12 cellular contexts compared by ENCODE assay signal in genomic region chr2:161200327-161200726, GRCh38. TPM values are rescaled to one million over a fixed set of nuclear protein-coding genes. Genes with fewer than 3 reads are reported as not detected.
DNase-seq lines count a peak whose midpoint lies in the region; ATAC-seq, FAIRE-seq and TF ChIP-seq lines count a peak whose summit lies in the region.
"Had no signal": no experiment of that assay in that cellular context is flagged by ENCODE, and none has a peak within 500 bp of the region (broad histone marks: within the 10 kb centered on the region; RNA-seq: fewer than 3 reads in every experiment).

No MANE protein-coding gene starts in this region.

- H3K4me1 Mint-ChIP-seq in CD4-positive, alpha-beta T cell (ENCODE audit: low read depth), result peaks cover 60% of the 10 kb centered on the region
- H3K4me1 Mint-ChIP-seq in activated T-helper 1 cell treated with anti-CD3 and anti-CD28 coated beads, Interleukin-12 subunit alpha, Interleukin-12 subunit beta, Interleukin-2, Interleukin-4 antibody, amounts not matched to agents 30 ng/mL and 10 ng/mL and 1 ng/mL, durations not matched to agents 14 hours and 24 hours and 36 hours (ENCODE audit: low read depth), result peaks cover 51% of the 10 kb centered on the region

- peaks cover 35% of the 10 kb centered on the region for H3K79me2 ChIP-seq in osteoblast (ENCODE audit: insufficient read depth, low read length)

- no peaks in the 10 kb centered on the region for H3K4me1 ChIP-seq in osteoblast (ENCODE audit: insufficient read depth, low read length)
- H3K4me1 ChIP-seq: right atrium auricular region had no signal

- no peak overlapping the region for H3K4me2 ChIP-seq in osteoblast (ENCODE audit: insufficient read depth, low read length)

- H3K4me3 ChIP-seq in osteoblast (ENCODE audit: insufficient read depth, low read length), result no peak overlapping the region
- H3K4me3 ChIP-seq: right atrium auricular region had no signal

- CTCF ChIA-PET in CD4-positive, alpha-beta T cell (lab: Charles Lee), result no interaction called here

- H3K9me3 Mint-ChIP-seq in CD4-positive, alpha-beta T cell, result no peaks in the 10 kb centered on the region
- H3K9me3 Mint-ChIP-seq in activated T-helper 1 cell treated with anti-CD3 and anti-CD28 coated beads, Interleukin-12 subunit alpha, Interleukin-12 subunit beta, Interleukin-2, Interleukin-4 antibody, amounts not matched to agents 30 ng/mL and 10 ng/mL and 1 ng/mL, durations not matched to agents 14 hours and 24 hours and 36 hours, result no peaks in the 10 kb centered on the region

- H3K27ac Mint-ChIP-seq in CD4-positive, alpha-beta T cell, result peak overlapping the region; percentile 45
- peak overlapping the region; percentile 90 for H3K27ac Mint-ChIP-seq in activated T-helper 1 cell treated with anti-CD3 and anti-CD28 coated beads, Interleukin-12 subunit alpha, Interleukin-12 subunit beta, Interleukin-2, Interleukin-4 antibody, amounts not matched to agents 30 ng/mL and 10 ng/mL and 1 ng/mL, durations not matched to agents 14 hours and 24 hours and 36 hours

- H3K9me3 ChIP-seq in CD4-positive, alpha-beta T cell (ENCODE audit: control insufficient read depth, low read length), result no peaks in the 10 kb centered on the region
- H3K9me3 ChIP-seq in osteoblast (ENCODE audit: low read depth, low read length), result no peaks in the 10 kb centered on the region
- H3K9me3 ChIP-seq: right atrium auricular region had no signal

- peaks cover 31% of the 10 kb centered on the region for H3K36me3 ChIP-seq in osteoblast (ENCODE audit: insufficient read depth, low read length)

- TF ChIP-seq CTCF in CD4-positive, alpha-beta T cell (IDR thresholded peaks at IDR 0.05), result no peak
- no peak for TF ChIP-seq CTCF in osteoblast (IDR thresholded peaks at IDR 0.05; ENCODE audit: extremely low read depth, low read depth, low read length)

- no peaks in the 10 kb centered on the region for H3K27me3 Mint-ChIP-seq in CD4-positive, alpha-beta T cell
- H3K27me3 Mint-ChIP-seq in activated T-helper 1 cell treated with anti-CD3 and anti-CD28 coated beads, Interleukin-12 subunit alpha, Interleukin-12 subunit beta, Interleukin-2, Interleukin-4 antibody, amounts not matched to agents 30 ng/mL and 10 ng/mL and 1 ng/mL, durations not matched to agents 14 hours and 24 hours and 36 hours (ENCODE audit: insufficient read depth), result no peaks in the 10 kb centered on the region

- H3K27ac ChIP-seq in CD4-positive, alpha-beta T cell (ENCODE audit: low read depth, low read length), result no peak overlapping the region
- no peak overlapping the region for H3K27ac ChIP-seq in osteoblast (ENCODE audit: low read depth, low read length)
- H3K27ac ChIP-seq: right atrium auricular region had no signal

- H3K27me3 ChIP-seq in CD4-positive, alpha-beta T cell (ENCODE audit: control insufficient read depth, insufficient read depth, low read length), result no peaks in the 10 kb centered on the region
- H3K27me3 ChIP-seq in osteoblast (ENCODE audit: insufficient read depth, low read length), result no peaks in the 10 kb centered on the region
- H3K27me3 ChIP-seq: right atrium auricular region had no signal

- no peak for FAIRE-seq in frontal cortex (lab: Jason Lieb, UNC)

- ATAC-seq in CD4-positive, alpha-beta T cell (ENCODE audit: poor library complexity), result no peak
- ATAC-seq in GM18870 (IDR thresholded peaks at IDR 0.05; ENCODE audit: unreplicated experiment) (peak; percentile 16), HG02938 (IDR thresholded peaks at IDR 0.05; ENCODE audit: unreplicated experiment) (peak; percentile 26)

- POLR2A ChIA-PET in CD4-positive, alpha-beta T cell (lab: Charles Lee), result interaction anchor here (0.6 kb wide), 1 partner anchor 12 kb away, joined by 3 read pairs; no protein-coding TSS in a partner anchor

- H2AFZ ChIP-seq in osteoblast (ENCODE audit: low read length), result no peak overlapping the region

- H3K36me3 Mint-ChIP-seq in CD4-positive, alpha-beta T cell (ENCODE audit: low read depth), result peaks cover 76% of the 10 kb centered on the region
- peaks cover 55% of the 10 kb centered on the region for H3K36me3 Mint-ChIP-seq in activated T-helper 1 cell treated with anti-CD3 and anti-CD28 coated beads, Interleukin-12 subunit alpha, Interleukin-12 subunit beta, Interleukin-2, Interleukin-4 antibody, amounts not matched to agents 30 ng/mL and 10 ng/mL and 1 ng/mL, durations not matched to agents 14 hours and 24 hours and 36 hours (ENCODE audit: low read depth)

- peaks cover 3% of the 10 kb centered on the region for H4K20me1 ChIP-seq in osteoblast (ENCODE audit: insufficient read depth, low read length)

- intact Hi-C loops in CD4-positive, alpha-beta T cell (cut with DNase I, micrococcal nuclease), result no loop called here
- intact Hi-C loops in activated T-helper 1 cell treated with anti-CD3 and anti-CD28 coated beads, Interleukin-12 subunit alpha, Interleukin-12 subunit beta, Interleukin-2, Interleukin-4 antibody, amounts not matched to agents 30 ng/mL and 10 ng/mL and 1 ng/mL, durations not matched to agents 14 hours and 24 hours and 36 hours (cut with micrococcal nuclease), result loop anchor here (1.0 to 2.0 kb wide), 3 partner anchors 22 to 62 kb away; no protein-coding TSS in a partner anchor

- H3K4me3 Mint-ChIP-seq in CD4-positive, alpha-beta T cell, result peak overlapping the region; percentile 9
- peak overlapping the region; percentile 54 for H3K4me3 Mint-ChIP-seq in activated T-helper 1 cell treated with anti-CD3 and anti-CD28 coated beads, Interleukin-12 subunit alpha, Interleukin-12 subunit beta, Interleukin-2, Interleukin-4 antibody, amounts not matched to agents 30 ng/mL and 10 ng/mL and 1 ng/mL, durations not matched to agents 14 hours and 24 hours and 36 hours

- no peak for DNase-seq in CD4-positive, alpha-beta T cell
- DNase-seq in activated T-helper 1 cell treated with anti-CD3 and anti-CD28 coated beads, Interleukin-12 subunit alpha, Interleukin-12 subunit beta, Interleukin-2, Interleukin-4 antibody, amounts not matched to agents 30 ng/mL and 10 ng/mL and 1 ng/mL, durations not matched to agents 14 hours and 24 hours and 36 hours (ENCODE audit: low spot score), result no peak
- DNase-seq in osteoblast (ENCODE audit: insufficient read length, low spot score, missing footprints) (no peak), germinal center (ENCODE audit: low spot score) (no peak), superior temporal gyrus (ENCODE audit: extremely low spot score) (no peak), frontal cortex (ENCODE audit: low spot score in 2 of 2) (no peak)
- DNase-seq: activated CD4-positive, alpha-beta T cell treated with anti-CD3 and anti-CD28 coated beads, Interleukin-2, amount 50 U/mL, for 48 hours; anterior cingulate cortex; SW 1271 had no signal

RNA-seq across cellular contexts. Expression of gene TANK, which starts 40.1 kb away (rescaled TPM):
- 10 to 100 TPM; 66.3 to 71.7 TPM for total RNA-seq in CD4-positive, alpha-beta T cell
- total RNA-seq in activated T-helper 1 cell treated with anti-CD3 and anti-CD28 coated beads, Interleukin-12 subunit alpha, Interleukin-12 subunit beta, Interleukin-2, Interleukin-4 antibody, amounts not matched to agents 30 ng/mL and 10 ng/mL and 1 ng/mL, durations not matched to agents 14 hours and 24 hours and 36 hours, result 136 and 141 TPM in 2 replicates
- total RNA-seq in osteoblast (112 and 127 TPM in 2 replicates), frontal cortex (66.9 TPM)
